1 cellular context compared by ENCODE assay signal in the genomic region with DNA sequence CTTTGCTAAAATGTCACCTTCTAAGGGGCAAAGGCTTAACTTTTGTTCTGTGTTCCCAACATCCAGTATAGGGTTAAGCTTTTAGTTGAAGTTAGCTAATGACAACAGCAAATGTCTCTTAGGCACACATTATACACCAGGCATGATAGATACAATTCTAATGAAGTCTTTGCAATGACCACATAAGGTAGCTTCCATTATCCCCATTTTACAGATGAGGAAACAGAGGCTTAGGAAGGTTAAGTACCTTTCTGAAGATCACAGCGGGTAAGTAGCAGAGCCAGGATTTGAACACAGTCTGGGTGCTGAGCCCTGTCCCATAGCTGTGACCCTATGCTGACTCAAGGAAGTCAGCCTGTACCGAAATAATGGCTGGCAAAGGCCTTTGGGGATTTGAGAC.
TF ChIP-seq lines count a peak whose summit lies in the region.

No MANE protein-coding gene starts in this region.

TF ChIP-seq in A549, 52 proteins besides CTCF, POLR2A, EP300 and RAD21 (continued from another document):
- TF ChIP-seq, protein P1, sequence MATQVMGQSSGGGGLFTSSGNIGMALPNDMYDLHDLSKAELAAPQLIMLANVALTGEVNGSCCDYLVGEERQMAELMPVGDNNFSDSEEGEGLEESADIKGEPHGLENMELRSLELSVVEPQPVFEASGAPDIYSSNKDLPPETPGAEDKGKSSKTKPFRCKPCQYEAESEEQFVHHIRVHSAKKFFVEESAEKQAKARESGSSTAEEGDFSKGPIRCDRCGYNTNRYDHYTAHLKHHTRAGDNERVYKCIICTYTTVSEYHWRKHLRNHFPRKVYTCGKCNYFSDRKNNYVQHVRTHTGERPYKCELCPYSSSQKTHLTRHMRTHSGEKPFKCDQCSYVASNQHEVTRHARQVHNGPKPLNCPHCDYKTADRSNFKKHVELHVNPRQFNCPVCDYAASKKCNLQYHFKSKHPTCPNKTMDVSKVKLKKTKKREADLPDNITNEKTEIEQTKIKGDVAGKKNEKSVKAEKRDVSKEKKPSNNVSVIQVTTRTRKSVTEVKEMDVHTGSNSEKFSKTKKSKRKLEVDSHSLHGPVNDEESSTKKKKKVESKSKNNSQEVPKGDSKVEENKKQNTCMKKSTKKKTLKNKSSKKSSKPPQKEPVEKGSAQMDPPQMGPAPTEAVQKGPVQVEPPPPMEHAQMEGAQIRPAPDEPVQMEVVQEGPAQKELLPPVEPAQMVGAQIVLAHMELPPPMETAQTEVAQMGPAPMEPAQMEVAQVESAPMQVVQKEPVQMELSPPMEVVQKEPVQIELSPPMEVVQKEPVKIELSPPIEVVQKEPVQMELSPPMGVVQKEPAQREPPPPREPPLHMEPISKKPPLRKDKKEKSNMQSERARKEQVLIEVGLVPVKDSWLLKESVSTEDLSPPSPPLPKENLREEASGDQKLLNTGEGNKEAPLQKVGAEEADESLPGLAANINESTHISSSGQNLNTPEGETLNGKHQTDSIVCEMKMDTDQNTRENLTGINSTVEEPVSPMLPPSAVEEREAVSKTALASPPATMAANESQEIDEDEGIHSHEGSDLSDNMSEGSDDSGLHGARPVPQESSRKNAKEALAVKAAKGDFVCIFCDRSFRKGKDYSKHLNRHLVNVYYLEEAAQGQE (IDR thresholded peaks at IDR 0.05) = no peak
- no peak for TF ChIP-seq RFX5 (IDR thresholded peaks at IDR 0.05)
- no peak for TF ChIP-seq BHLHE40 (IDR thresholded peaks at IDR 0.05; ENCODE audit: low read depth, low read length)
- TF ChIP-seq, protein P2, sequence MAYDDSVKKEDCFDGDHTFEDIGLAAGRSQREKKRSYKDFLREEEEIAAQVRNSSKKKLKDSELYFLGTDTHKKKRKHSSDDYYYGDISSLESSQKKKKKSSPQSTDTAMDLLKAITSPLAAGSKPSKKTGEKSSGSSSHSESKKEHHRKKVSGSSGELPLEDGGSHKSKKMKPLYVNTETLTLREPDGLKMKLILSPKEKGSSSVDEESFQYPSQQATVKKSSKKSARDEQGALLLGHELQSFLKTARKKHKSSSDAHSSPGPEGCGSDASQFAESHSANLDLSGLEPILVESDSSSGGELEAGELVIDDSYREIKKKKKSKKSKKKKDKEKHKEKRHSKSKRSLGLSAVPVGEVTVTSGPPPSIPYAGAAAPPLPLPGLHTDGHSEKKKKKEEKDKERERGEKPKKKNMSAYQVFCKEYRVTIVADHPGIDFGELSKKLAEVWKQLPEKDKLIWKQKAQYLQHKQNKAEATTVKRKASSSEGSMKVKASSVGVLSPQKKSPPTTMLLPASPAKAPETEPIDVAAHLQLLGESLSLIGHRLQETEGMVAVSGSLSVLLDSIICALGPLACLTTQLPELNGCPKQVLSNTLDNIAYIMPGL (CRISPR knock-in tag; IDR thresholded peaks at IDR 0.05; ENCODE audit: borderline replicate concordance) = no peak
- no peak for TF ChIP-seq RCOR1 (IDR thresholded peaks at IDR 0.05; ENCODE audit: low read depth, low read length)
